Comparison of ENCODE assay signal across 13 cellular contexts in the genomic region with DNA sequence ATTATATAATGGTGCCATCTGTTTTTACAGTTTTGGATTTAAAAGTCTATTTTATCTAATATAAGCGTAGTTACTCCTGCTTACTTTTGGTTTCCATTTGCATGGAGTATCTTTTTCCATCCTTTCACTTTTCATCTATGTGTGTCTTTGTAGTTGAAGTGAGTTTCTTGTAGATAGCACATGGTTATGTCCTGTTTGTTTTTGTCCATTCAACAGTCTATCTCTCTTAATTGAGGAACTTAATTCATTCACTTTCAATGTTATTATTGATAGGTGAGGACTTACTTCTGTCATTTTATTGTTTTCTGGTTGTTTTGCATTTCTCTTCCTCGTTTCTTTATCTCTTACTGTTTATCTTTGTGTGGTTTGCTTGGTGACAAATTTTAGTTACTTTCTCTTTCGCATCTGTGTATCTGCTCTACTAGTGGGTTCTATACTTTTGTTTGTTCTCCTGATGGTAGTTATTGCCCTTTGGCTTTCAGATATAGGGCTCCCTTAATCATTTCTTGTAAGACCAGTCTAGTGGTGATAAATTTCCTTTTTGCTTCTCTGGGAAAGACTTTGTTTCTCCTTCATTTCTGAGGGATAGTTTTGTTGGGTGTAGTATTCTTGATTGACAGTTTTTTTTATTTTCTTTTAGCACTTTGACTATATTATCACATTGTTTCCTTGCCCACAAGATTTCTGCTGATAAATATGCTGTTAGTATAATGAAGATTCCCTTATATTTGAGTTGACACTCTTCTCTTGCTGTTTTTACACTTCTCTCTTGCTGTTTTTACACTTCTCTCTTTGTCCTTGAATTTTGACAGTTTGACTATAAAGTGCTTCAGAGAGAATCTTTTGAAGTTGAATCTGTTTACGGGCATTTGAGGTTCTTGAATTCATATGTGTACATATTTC. TPM values are rescaled to one million over a fixed set of nuclear protein-coding genes. Genes with fewer than 3 reads are reported as not detected.
A peak's percentile ranks its signal among the peaks of the same experiment; 100 is the strongest.
DNase-seq lines count a peak whose midpoint lies in the region; ATAC-seq and TF ChIP-seq lines count a peak whose summit lies in the region.
"Had no signal": no experiment of that assay in that cellular context is flagged by ENCODE, and none has a peak within 500 bp of the region (broad histone marks: within the 10 kb centered on the region; RNA-seq: fewer than 3 reads in every experiment).

No MANE protein-coding gene starts in this region.

- H3K27ac Mint-ChIP-seq in naive thymus-derived CD4-positive, alpha-beta T cell = peak overlapping the region in 2 of 9 donors; percentile 0 to 90

- ATAC-seq in GM18870 (IDR thresholded peaks at IDR 0.05; ENCODE audit: unreplicated experiment) (peak; percentile 98), GM21619 (IDR thresholded peaks at IDR 0.05; ENCODE audit: unreplicated experiment) (peak; percentile 98), HG03469 (IDR thresholded peaks at IDR 0.05; ENCODE audit: unreplicated experiment) (peak; percentile 92)
- ATAC-seq in naive thymus-derived CD4-positive, alpha-beta T cell = peak; percentile 76
- ATAC-seq: Panc1, right cardiac atrium had no signal

- intact Hi-C loops in naive thymus-derived CD4-positive, alpha-beta T cell (cut with micrococcal nuclease) = loop anchor here in 1 of 2 donors (5.0 kb wide), 3 partner anchors 46 to 896 kb away; a partner anchor contains a TSS

- peaks cover 0 to 3% (median 0%) of the 10 kb centered on the region in 3 experiments for H3K9me3 ChIP-seq in naive thymus-derived CD4-positive, alpha-beta T cell (ENCODE audit: control insufficient read depth in 2 of 3, low read length in 3 of 3)
- H3K9me3 ChIP-seq in right atrium auricular region = peaks cover 0 to 17% of the 10 kb centered on the region in 2 donors

- peaks cover 0 to 21% (median 10%) of the 10 kb centered on the region in 5 donors for H3K27me3 Mint-ChIP-seq in naive thymus-derived CD4-positive, alpha-beta T cell

- no peaks in the 10 kb centered on the region for H3K36me3 ChIP-seq in naive thymus-derived CD4-positive, alpha-beta T cell (ENCODE audit: control insufficient read depth in 2 of 3, insufficient read depth in 3 of 3, low read length in 3 of 3)
- no peaks in the 10 kb centered on the region for H3K36me3 ChIP-seq in brain microvascular endothelial cell (replicated peaks)
- H3K36me3 ChIP-seq in right atrium auricular region = no peaks in the 10 kb centered on the region

- no peak for DNase-seq in naive thymus-derived CD4-positive, alpha-beta T cell
- no peak for DNase-seq in brain microvascular endothelial cell
- no peak for DNase-seq in right atrium auricular region (ENCODE audit: low spot score)
- DNase-seq in SIG-M5 treated with dmso at 0.1 percent for 504 hours (lab: John Stamatoyannopoulos, UW; ENCODE audit: unreplicated experiment) = no peak
- DNase-seq: effector CD8-positive, alpha-beta T cell; kidney glomerular epithelial cell; right cardiac atrium had no signal

- in situ Hi-C loops in brain microvascular endothelial cell (cut with HindIII; ENCODE audit: low pct_ligation_motif_present, low sequenced_read_pairs) = no loop called here

- peaks cover 0 to 24% (median 0%) of the 10 kb centered on the region in 5 donors for H3K36me3 Mint-ChIP-seq in naive thymus-derived CD4-positive, alpha-beta T cell

- H3K4me1 Mint-ChIP-seq in naive thymus-derived CD4-positive, alpha-beta T cell = peaks cover 0 to 27% (median 14%) of the 10 kb centered on the region in 7 donors

- H3K27ac ChIP-seq in naive thymus-derived CD4-positive, alpha-beta T cell (ENCODE audit: low read depth, low read length) = no peak overlapping the region
- H3K27ac ChIP-seq in brain microvascular endothelial cell (no peak overlapping the region), right atrium auricular region (no peak overlapping the region)
- H3K27ac ChIP-seq: KMS-11 had no signal

- H3K9me3 Mint-ChIP-seq in naive thymus-derived CD4-positive, alpha-beta T cell = peaks cover 0 to 27% (median 13%) of the 10 kb centered on the region in 11 donors

- CTCF ChIA-PET in naive thymus-derived CD4-positive, alpha-beta T cell (lab: Charles Lee) = no interaction called here

- H3K4me3 ChIP-seq in naive thymus-derived CD4-positive, alpha-beta T cell (ENCODE audit: low read length) = no peak overlapping the region
- no peak overlapping the region for H3K4me3 ChIP-seq in brain microvascular endothelial cell (ENCODE audit: low read depth, low read length)
- H3K4me3 ChIP-seq in right atrium auricular region = no peak overlapping the region

- POLR2A ChIA-PET in naive thymus-derived CD4-positive, alpha-beta T cell (lab: Charles Lee) = no interaction called here

- peaks cover 0 to 18% of the 10 kb centered on the region in 2 donors for H3K4me1 ChIP-seq in naive thymus-derived CD4-positive, alpha-beta T cell (ENCODE audit: control insufficient read depth in 2 of 2, insufficient read depth in 2 of 2, low read length in 2 of 2)
- H3K4me1 ChIP-seq in right atrium auricular region = no peaks in the 10 kb centered on the region

- no peaks in the 10 kb centered on the region for H3K27me3 ChIP-seq in naive thymus-derived CD4-positive, alpha-beta T cell (ENCODE audit: control insufficient read depth in 2 of 2, insufficient read depth in 2 of 2, low read length in 2 of 2)
- H3K27me3 ChIP-seq in brain microvascular endothelial cell (replicated peaks) = no peaks in the 10 kb centered on the region
- H3K27me3 ChIP-seq in right atrium auricular region = no peaks in the 10 kb centered on the region

- no peak for TF ChIP-seq CTCF in brain microvascular endothelial cell (IDR thresholded peaks at IDR 0.05; ENCODE audit: low read depth, low read length, missing control alignments)
- no peak for TF ChIP-seq CTCF in right atrium auricular region (IDR thresholded peaks at IDR 0.05)

- H3K4me3 Mint-ChIP-seq in naive thymus-derived CD4-positive, alpha-beta T cell = peak overlapping the region in 7 of 10 donors; percentile 3 to 74 (median 32)

RNA-seq across cellular contexts. Expression of a gene that starts 9.0 kb away (rescaled TPM):
- total RNA-seq in naive thymus-derived CD4-positive, alpha-beta T cell = under 1 TPM; 0.15 to 0.65 (median 0.37) TPM
- polyA plus RNA-seq in naive thymus-derived CD4-positive, alpha-beta T cell = not detected
- 1 to 10 TPM in 1 of 2 donors, under 1 TPM in 1; 0.41 to 1.5 TPM for total RNA-seq in right atrium auricular region

RNA-seq across cellular contexts. Expression of a gene that starts 35.5 kb away (rescaled TPM):
- total RNA-seq in naive thymus-derived CD4-positive, alpha-beta T cell = 1 to 10 TPM in 4 of 5 experiments, not detected in 1; 1.1 to 4.7 (median 1.6) TPM
- 10 to 100 TPM; 13.1 to 14.1 TPM for polyA plus RNA-seq in naive thymus-derived CD4-positive, alpha-beta T cell
- total RNA-seq in right atrium auricular region = 10 to 100 TPM; 37.7 to 47.9 TPM

RNA-seq across cellular contexts. Expression of a gene that starts 39.3 kb away (rescaled TPM):
- not detected for total RNA-seq in naive thymus-derived CD4-positive, alpha-beta T cell
- not detected for polyA plus RNA-seq in naive thymus-derived CD4-positive, alpha-beta T cell
- not detected for total RNA-seq in right atrium auricular region
- total RNA-seq: right cardiac atrium, subcutaneous adipose tissue had no signal

RNA-seq across cellular contexts. Expression of a gene that starts 48.7 kb away (rescaled TPM):
- total RNA-seq in naive thymus-derived CD4-positive, alpha-beta T cell = 10 to 100 TPM; 14.7 to 22.2 (median 20.6) TPM
- polyA plus RNA-seq in naive thymus-derived CD4-positive, alpha-beta T cell = 1 to 10 TPM; 7.9 to 9.6 TPM
- 10 to 100 TPM in 1 of 2 donors, 1 to 10 TPM in 1; 10.0 to 10.7 TPM for total RNA-seq in right atrium auricular region

Comparison
In these comparisons a context has a peak if more than half of its experiments do, and no peak if none do; other contexts are left out.
1. RNA of a gene that starts 35.5 kb away (total RNA-seq): 37.7 to 47.9 TPM in right atrium auricular region; 1.1 to 4.7 TPM in naive thymus-derived CD4-positive, alpha-beta T cell; every median in the first group is over 4 times any median in the second.
2. Peak in every context shown above with its lines, with median percentiles within 50 percentile points of each other: ATAC-seq.